Comparison of ENCODE assay signal across 8 cellular contexts in the genomic region with DNA sequence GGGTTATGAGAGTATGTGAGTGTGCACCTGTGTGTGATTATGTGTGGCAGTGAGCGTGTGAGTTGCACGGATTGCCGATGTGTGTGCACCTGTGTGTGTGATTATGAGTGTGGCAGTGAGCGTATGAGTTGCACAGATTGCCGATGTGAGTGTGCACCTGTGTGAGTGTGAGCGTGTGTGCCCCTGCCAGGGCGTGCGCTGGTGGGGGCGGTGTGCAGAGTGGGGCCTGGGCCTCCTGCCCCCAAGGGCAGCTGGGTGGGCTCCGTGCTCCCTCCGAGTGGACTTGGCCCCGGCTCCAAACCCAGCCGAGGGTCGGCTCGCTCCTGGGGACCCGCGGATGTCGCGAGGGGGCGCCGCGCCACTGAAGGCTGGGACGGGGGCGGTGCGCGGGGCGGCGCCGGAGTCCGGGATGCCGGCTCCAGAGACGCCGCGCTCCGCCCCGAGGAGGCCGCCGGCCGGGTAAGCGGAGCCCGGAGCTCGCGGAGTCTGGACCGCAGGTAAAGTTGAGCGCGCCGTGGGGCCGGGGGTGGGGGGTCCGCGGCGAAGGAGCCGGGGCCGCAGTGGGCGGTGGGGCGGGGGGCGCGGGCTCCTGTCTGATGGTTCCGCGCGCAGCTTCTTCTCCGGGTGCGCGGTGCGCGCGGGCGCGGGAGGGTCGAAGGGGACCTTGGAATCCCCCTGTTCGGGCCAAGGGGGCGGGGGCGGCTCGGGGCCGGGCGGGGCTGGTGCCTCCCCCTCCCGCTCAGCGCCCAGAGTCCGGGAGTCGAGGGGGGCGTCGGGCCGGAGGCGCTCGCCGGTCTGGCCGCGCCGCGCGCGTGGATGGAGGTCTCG.
A peak's percentile ranks its signal among the peaks of the same experiment; 100 is the strongest.
DNase-seq lines count a peak whose midpoint lies in the region; ATAC-seq and TF ChIP-seq lines count a peak whose summit lies in the region.

TSS of gene KCNG2 (plus strand) at position 421 of the 828 bp plus-strand sequence. CDS start 65,730 bp downstream, outside the sequence.

- in situ Hi-C loops in KBM-7 (cut with MboI; ENCODE audit: low pct_unique_long_range_greater_than_20kb, low sequenced_read_pairs): no loop called here

- H3K4me3 Mint-ChIP-seq in memory B cell: peak within 1 kb of the TSS; percentile 84

- peaks cover 18% of the 10 kb centered on the region for H3K4me1 Mint-ChIP-seq in memory B cell

- peak within 1 kb of the TSS; percentile 12 for H3K27ac Mint-ChIP-seq in memory B cell

- TF ChIP-seq CTCF in cardiac fibroblast (IDR thresholded peaks at IDR 0.05; ENCODE audit: low read depth, low read length): no peak

- H3K4me3 ChIP-seq in cardiac fibroblast (replicated peaks in 1 of 2; ENCODE audit: low read depth in 2 of 2, low read length in 2 of 2): peak within 1 kb of the TSS; percentile 58 to 70

- peak; percentile 50 for ATAC-seq in memory B cell (ENCODE audit: low read depth)
- ATAC-seq in GM21423 (IDR thresholded peaks at IDR 0.05; ENCODE audit: unreplicated experiment): no peak

- peaks cover 4% of the 10 kb centered on the region for H3K36me3 Mint-ChIP-seq in memory B cell

- peak; percentile 63 for DNase-seq in GM03348 (ENCODE audit: low spot score)
- peak; percentile 25 for DNase-seq in KBM-7
- peak; percentile 39 to 53 for DNase-seq in cardiac fibroblast (ENCODE audit: low read depth in 2 of 2)
- DNase-seq in memory B cell (ENCODE audit: low spot score in 2 of 2): no peak
- no peak for DNase-seq in kidney tubule cell (ENCODE audit: low spot score)
- DNase-seq in effector CD4-positive, alpha-beta T cell: no peak
- DNase-seq in NCI-H1048 (lab: John Stamatoyannopoulos, UW): no peak

- H3K27me3 Mint-ChIP-seq in memory B cell: peaks cover 25% of the 10 kb centered on the region

- H3K9me3 Mint-ChIP-seq in memory B cell: no peaks in the 10 kb centered on the region

Comparison
In these comparisons a context has a peak if more than half of its experiments do, and no peak if none do; other contexts are left out.
1. DNase-seq: peak in GM03348 (single experiment), KBM-7 (single experiment) and cardiac fibroblast (2 of 2); none in memory B cell (0 of 2), kidney tubule cell (single experiment), effector CD4-positive, alpha-beta T cell (single experiment) and NCI-H1048 (single experiment).